22 cellular contexts compared by ENCODE assay signal in the genomic region with DNA sequence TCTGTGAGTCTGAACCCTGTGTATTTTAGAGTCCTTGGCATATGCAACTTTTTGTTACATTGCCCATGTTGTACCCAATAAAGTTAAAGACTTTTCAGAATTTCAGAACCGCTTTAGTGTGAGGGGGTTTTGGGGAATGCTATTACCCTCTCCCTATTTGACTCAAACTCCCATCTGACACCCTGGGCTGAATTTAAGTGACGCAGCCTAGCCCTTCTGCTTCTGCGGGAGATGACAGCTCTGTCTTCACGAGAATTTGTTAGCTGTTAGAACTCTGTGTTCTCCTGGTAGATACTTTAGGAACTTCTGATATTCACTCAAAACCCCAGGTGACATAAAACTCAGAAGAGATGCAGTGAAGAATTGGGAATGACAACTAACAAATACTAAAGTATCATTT.
"Had no signal": no experiment of that assay in that cellular context is flagged by ENCODE, and none has a peak within 500 bp of the region (broad histone marks: within the 10 kb centered on the region; RNA-seq: fewer than 3 reads in every experiment).

No MANE protein-coding gene starts in this region.

- ATAC-seq: activated naive CD4-positive, alpha-beta T cell treated with anti-CD3 and anti-CD28 coated beads, Interleukin-2, amount 50 U/mL, for 72 hours; activated T-cell treated with anti-CD3 and anti-CD28 coated beads, Interleukin-2, amount 50 U/mL, for 72 hours; esophagus mucosa had no signal

- H3K27me3 Mint-ChIP-seq: activated CD4-positive, alpha-beta memory T cell treated with anti-CD3 and anti-CD28 coated beads, Interleukin-2, amount 10 ng/mL, durations not matched to agents 7 days and 5 days; activated CD4-positive, alpha-beta T cell treated with anti-CD3 and anti-CD28 coated beads, Interleukin-2, amount 10 ng/mL, durations not matched to agents 7 days and 5 days; activated naive CD4-positive, alpha-beta T cell treated with anti-CD3 and anti-CD28 coated beads, Interleukin-2, amount 10 ng/mL, durations not matched to agents 7 days and 5 days; activated naive CD8-positive, alpha-beta T cell treated with anti-CD3 and anti-CD28 coated beads, Interleukin-2, amount 10 ng/mL, durations not matched to agents 7 days and 5 days; activated T-cell treated with anti-CD3 and anti-CD28 coated beads, Interleukin-2, amount 50 U/mL, for 24 hours; brain had no signal

- H3K27ac Mint-ChIP-seq: activated CD4-positive, alpha-beta memory T cell treated with anti-CD3 and anti-CD28 coated beads, Interleukin-2, amount 10 ng/mL, durations not matched to agents 7 days and 5 days; activated CD4-positive, alpha-beta T cell treated with anti-CD3 and anti-CD28 coated beads, Interleukin-2, amount 10 ng/mL, durations not matched to agents 7 days and 5 days; activated naive CD4-positive, alpha-beta T cell treated with anti-CD3 and anti-CD28 coated beads, Interleukin-2, amount 10 ng/mL, durations not matched to agents 7 days and 5 days; activated naive CD4-positive, alpha-beta T cell treated with anti-CD3 and anti-CD28 coated beads, Interleukin-2, amount 50 U/mL, for 72 hours; activated naive CD8-positive, alpha-beta T cell treated with anti-CD3 and anti-CD28 coated beads, Interleukin-2, amount 10 ng/mL, durations not matched to agents 7 days and 5 days; activated T-cell treated with anti-CD3 and anti-CD28 coated beads, Interleukin-2, amount 50 U/mL, for 24 hours; activated T-cell treated with anti-CD3 and anti-CD28 coated beads, Interleukin-2, amount 50 U/mL, for 72 hours; brain had no signal

- H3K27ac ChIP-seq: ascending aorta, colonic mucosa had no signal

- H3K36me3 Mint-ChIP-seq: activated naive CD4-positive, alpha-beta T cell treated with anti-CD3 and anti-CD28 coated beads, Interleukin-2, amount 10 ng/mL, durations not matched to agents 7 days and 5 days; activated naive CD4-positive, alpha-beta T cell treated with anti-CD3 and anti-CD28 coated beads, Interleukin-2, amount 50 U/mL, for 72 hours; activated naive CD8-positive, alpha-beta T cell treated with anti-CD3 and anti-CD28 coated beads, Interleukin-2, amount 10 ng/mL, durations not matched to agents 7 days and 5 days; brain had no signal

- H3K36me3 ChIP-seq: ascending aorta, colonic mucosa had no signal

- H3K4me1 ChIP-seq: colonic mucosa had no signal

- DNase-seq: activated CD4-positive, alpha-beta memory T cell treated with anti-CD3 and anti-CD28 coated beads, Interleukin-2, amount 10 ng/mL, durations not matched to agents 7 days and 5 days; activated CD4-positive, alpha-beta T cell treated with anti-CD3 and anti-CD28 coated beads for 1 hour; activated CD4-positive, alpha-beta T cell treated with anti-CD3 and anti-CD28 coated beads for 4 hours; activated CD4-positive, alpha-beta T cell treated with anti-CD3 and anti-CD28 coated beads, Interleukin-2, amount 10 ng/mL, durations not matched to agents 7 days and 5 days; activated CD4-positive, alpha-beta T cell treated with anti-CD3 and anti-CD28 coated beads, Interleukin-2, amount 50 U/mL, for 4 hours; activated CD8-positive, alpha-beta memory T cell treated with anti-CD3 and anti-CD28 coated beads, Interleukin-2, amount 50 U/mL, for 48 hours; activated gamma-delta T cell; activated naive CD4-positive, alpha-beta T cell; activated naive CD4-positive, alpha-beta T cell treated with anti-CD3 and anti-CD28 coated beads, Interleukin-2, amount 10 ng/mL, durations not matched to agents 7 days and 5 days; activated naive CD8-positive, alpha-beta T cell treated with anti-CD3 and anti-CD28 coated beads, Interleukin-2, amount 10 ng/mL, durations not matched to agents 7 days and 5 days; activated T-cell treated with anti-CD3 and anti-CD28 coated beads for 4 hours; activated T-cell treated with anti-CD3 and anti-CD28 coated beads, Interleukin-2, amount 50 U/mL, for 24 hours; activated T-cell treated with anti-CD3 and anti-CD28 coated beads, Interleukin-2, amount 50 U/mL, for 72 hours; colonic mucosa; effector CD8-positive, alpha-beta T cell; foreskin fibroblast; hippocampal formation; T-helper 2 cell had no signal

- H3K27me3 ChIP-seq: ascending aorta, colonic mucosa had no signal

- H3K4me3 Mint-ChIP-seq: activated CD4-positive, alpha-beta memory T cell treated with anti-CD3 and anti-CD28 coated beads, Interleukin-2, amount 10 ng/mL, durations not matched to agents 7 days and 5 days; activated CD4-positive, alpha-beta T cell treated with anti-CD3 and anti-CD28 coated beads, Interleukin-2, amount 10 ng/mL, durations not matched to agents 7 days and 5 days; activated naive CD4-positive, alpha-beta T cell treated with anti-CD3 and anti-CD28 coated beads, Interleukin-2, amount 10 ng/mL, durations not matched to agents 7 days and 5 days; activated naive CD8-positive, alpha-beta T cell treated with anti-CD3 and anti-CD28 coated beads, Interleukin-2, amount 10 ng/mL, durations not matched to agents 7 days and 5 days; activated T-cell treated with anti-CD3 and anti-CD28 coated beads, Interleukin-2, amount 50 U/mL, for 24 hours; activated T-cell treated with anti-CD3 and anti-CD28 coated beads, Interleukin-2, amount 50 U/mL, for 72 hours; brain had no signal

- H3K9me3 ChIP-seq: ascending aorta, colonic mucosa had no signal

- H3K4me3 ChIP-seq: ascending aorta, colonic mucosa had no signal

- H3K4me1 Mint-ChIP-seq: activated CD4-positive, alpha-beta memory T cell treated with anti-CD3 and anti-CD28 coated beads, Interleukin-2, amount 10 ng/mL, durations not matched to agents 7 days and 5 days; activated CD4-positive, alpha-beta T cell treated with anti-CD3 and anti-CD28 coated beads, Interleukin-2, amount 10 ng/mL, durations not matched to agents 7 days and 5 days; activated naive CD4-positive, alpha-beta T cell treated with anti-CD3 and anti-CD28 coated beads, Interleukin-2, amount 10 ng/mL, durations not matched to agents 7 days and 5 days; activated naive CD8-positive, alpha-beta T cell treated with anti-CD3 and anti-CD28 coated beads, Interleukin-2, amount 10 ng/mL, durations not matched to agents 7 days and 5 days; brain had no signal
